8 cellular contexts compared by ENCODE assay signal in the genomic region with DNA sequence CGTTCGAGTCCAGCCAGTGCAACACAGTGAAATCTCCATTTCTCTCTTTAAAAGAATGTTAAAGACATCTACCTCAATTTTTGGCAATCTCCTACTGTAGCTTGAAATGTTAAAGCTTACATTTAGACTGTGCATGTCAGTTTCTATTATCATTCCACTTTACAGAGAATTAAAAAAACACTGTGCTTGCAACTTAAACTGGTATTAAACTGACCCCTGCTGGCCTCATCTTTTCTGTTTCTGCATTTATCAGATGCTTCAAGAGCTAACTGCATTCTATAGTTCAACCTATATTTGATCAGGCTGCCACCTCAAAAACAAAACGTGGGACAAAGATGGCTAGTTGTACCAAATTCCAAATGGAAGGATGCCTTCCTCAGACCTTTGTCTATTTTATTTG.
DNase-seq lines count a peak whose midpoint lies in the region; ATAC-seq and TF ChIP-seq lines count a peak whose summit lies in the region.

No MANE protein-coding gene starts in this region.

- H3K27ac ChIP-seq in osteoblast (ENCODE audit: low read depth, low read length) = no peak overlapping the region

- no peaks in the 10 kb centered on the region for H3K4me1 ChIP-seq in osteoblast (ENCODE audit: insufficient read depth, low read length)

- no peaks in the 10 kb centered on the region for H3K27me3 ChIP-seq in osteoblast (ENCODE audit: insufficient read depth, low read length)

- no peak for TF ChIP-seq POLR2A in NB4 (IDR thresholded peaks at IDR 0.05; ENCODE audit: extremely low read depth, insufficient read length)

- no peaks in the 10 kb centered on the region for H3K9me3 ChIP-seq in osteoblast (ENCODE audit: low read depth, low read length)

- TF ChIP-seq CTCF in NB4 (IDR thresholded peaks at IDR 0.05; ENCODE audit: low read depth, low read length) = peak; percentile 24
- TF ChIP-seq CTCF in astrocyte of the spinal cord (IDR thresholded peaks at IDR 0.05; ENCODE audit: low read depth, low read length) = peak; percentile 23
- peak; percentile 48 for TF ChIP-seq CTCF in osteoblast (IDR thresholded peaks at IDR 0.05; ENCODE audit: extremely low read depth, low read depth, low read length)

- in situ Hi-C loops in astrocyte of the spinal cord (cut with HindIII; ENCODE audit: low sequenced_read_pairs) = no loop called here

- peaks cover 4% of the 10 kb centered on the region for H3K79me2 ChIP-seq in osteoblast (ENCODE audit: insufficient read depth, low read length)

- no peak overlapping the region for H2AFZ ChIP-seq in osteoblast (ENCODE audit: low read length)

- H3K36me3 ChIP-seq in osteoblast (ENCODE audit: insufficient read depth, low read length) = peaks cover 3% of the 10 kb centered on the region

- no peak overlapping the region for H3K4me2 ChIP-seq in osteoblast (ENCODE audit: insufficient read depth, low read length)

- DNase-seq in NCI-H1092 treated with DMSO at 0.1 percent for 48 hours (lab: John Stamatoyannopoulos, UW) (peak; percentile 52), NCI-H1092 (lab: John Stamatoyannopoulos, UW) (no peak), NB4 (ENCODE audit: low read depth) (peak; percentile 60), astrocyte of the spinal cord (ENCODE audit: low read depth, low spot score) (peak; percentile 46), osteoblast (ENCODE audit: insufficient read length, low spot score, missing footprints) (no peak), GF-D8 (lab: John Stamatoyannopoulos, UW) (no peak)

- no peaks in the 10 kb centered on the region for H4K20me1 ChIP-seq in osteoblast (ENCODE audit: insufficient read depth, low read length)

- ATAC-seq in HG02870 (IDR thresholded peaks at IDR 0.05; ENCODE audit: unreplicated experiment) (no peak), GM21786 (IDR thresholded peaks at IDR 0.05; ENCODE audit: unreplicated experiment) (no peak)

- H3K4me3 ChIP-seq in NB4 (ENCODE audit: low read depth, low read length) (no peak overlapping the region), astrocyte of the spinal cord (ENCODE audit: low read depth, low read length) (no peak overlapping the region), osteoblast (ENCODE audit: insufficient read depth, low read length) (no peak overlapping the region)

Comparison
In these comparisons a context has a peak if more than half of its experiments do, and no peak if none do; other contexts are left out.
1. DNase-seq: peak in NCI-H1092 treated with DMSO at 0.1 percent for 48 hours (single experiment), NB4 (single experiment) and astrocyte of the spinal cord (single experiment); none in NCI-H1092 (single experiment), osteoblast (single experiment) and GF-D8 (single experiment).
2. Peak in every context shown above with its lines, with median percentiles within 50 percentile points of each other: CTCF ChIP-seq.